1 cellular context compared by ENCODE assay signal in genomic region chr16:27405546-27406451, GRCh38.
TF ChIP-seq lines count a peak whose summit lies in the region.

No MANE protein-coding gene starts in this region.

TF ChIP-seq in HepG2, 621 proteins besides CTCF, POLR2A, EP300 and RAD21:
- TF ChIP-seq E2F5 (CRISPR knock-in tag; conservative IDR thresholded peaks at IDR 0.05) (no peak), KDM6A (CRISPR knock-in tag; IDR thresholded peaks at IDR 0.05; ENCODE audit: low read depth) (no peak), STAT5B (CRISPR knock-in tag; IDR thresholded peaks at IDR 0.05) (no peak), ZNF687 (CRISPR knock-in tag; IDR thresholded peaks at IDR 0.05) (peak; percentile 15; the same call in 1 of the 2 replicates), BRD4 (CRISPR knock-in tag; IDR thresholded peaks at IDR 0.05) (no peak), ZNF383 (CRISPR knock-in tag; IDR thresholded peaks at IDR 0.05; ENCODE audit: borderline replicate concordance) (no peak), ZNF768 (CRISPR knock-in tag; IDR thresholded peaks at IDR 0.05) (peak; percentile 52; the same call in 1 of the 2 replicates)
